1 cellular context compared by ENCODE assay signal in genomic region chr17:28727727-28728363, GRCh38.
TF ChIP-seq lines count a peak whose summit lies in the region.

No MANE protein-coding gene starts in this region.

TF ChIP-seq in H1, 55 proteins besides CTCF, POLR2A, EP300 and RAD21:
- peak; percentile 50 for TF ChIP-seq NANOG (IDR thresholded peaks at IDR 0.05; ENCODE audit: insufficient read depth, low read depth, low read length, poor library complexity, severe bottlenecking)
- TF ChIP-seq SRF (IDR thresholded peaks at IDR 0.05; ENCODE audit: low read depth, low read length), result no peak
- peak; percentile 46 to 68; a peak in 3 of 4 replicates for TF ChIP-seq HDAC2 (IDR thresholded peaks at IDR 0.05; ENCODE audit: borderline replicate concordance in 1 of 2, low read depth in 2 of 2, low read length in 2 of 2)
- TF ChIP-seq JUN (IDR thresholded peaks at IDR 0.05; ENCODE audit: low read depth, low read length), result no peak
- peak in 1 of 2 experiments; percentile 57; a peak in 1 of 4 replicates for TF ChIP-seq SIN3A (conservative IDR thresholded peaks at IDR 0.05 in 1 of 2, IDR thresholded peaks at IDR 0.05 in 1 of 2; ENCODE audit: low read depth in 1 of 2, low read length in 2 of 2)
- 0 out of 2 replicates have a peak, but pooled peaks have one; percentile 10 for TF ChIP-seq CREB1 (IDR thresholded peaks at IDR 0.05)
- TF ChIP-seq BRCA1 (IDR thresholded peaks at IDR 0.05; ENCODE audit: low read depth, low read length), result no peak
- TF ChIP-seq YY1 (IDR thresholded peaks at IDR 0.05; ENCODE audit: low read depth, low read length), result peak; percentile 56; the same call in 1 of the 2 replicates
- no peak for TF ChIP-seq SP1 (IDR thresholded peaks at IDR 0.05; ENCODE audit: low read depth, low read length)
- no peak for TF ChIP-seq FOSL1 (IDR thresholded peaks at IDR 0.05; ENCODE audit: insufficient read depth, low read depth, low read length)
- no peak for TF ChIP-seq E2F6 (IDR thresholded peaks at IDR 0.05)
- TF ChIP-seq SP4 (IDR thresholded peaks at IDR 0.05; ENCODE audit: low read length), result no peak
- no peak for TF ChIP-seq EZH2 (IDR thresholded peaks at IDR 0.05; ENCODE audit: low read depth, low read length, severe bottlenecking)
- no peak for TF ChIP-seq TBP (IDR thresholded peaks at IDR 0.05; ENCODE audit: low read depth, low read length)
- no peak for TF ChIP-seq KDM1A (IDR thresholded peaks at IDR 0.05; ENCODE audit: borderline replicate concordance, low read length)
- no peak for TF ChIP-seq NRF1 (IDR thresholded peaks at IDR 0.05; ENCODE audit: low read depth, low read length)
- TF ChIP-seq ZNF274 (IDR thresholded peaks at IDR 0.05; ENCODE audit: borderline replicate concordance, extremely low read depth, low read length), result no peak
- TF ChIP-seq CBX5 (IDR thresholded peaks at IDR 0.05; ENCODE audit: low read depth, low read length), result no peak
- peak; percentile 70 for TF ChIP-seq RBBP5 (IDR thresholded peaks at IDR 0.05; ENCODE audit: borderline replicate concordance, low read depth, low read length)
- peak; percentile 55 for TF ChIP-seq MAX (IDR thresholded peaks at IDR 0.05)
- no peak for TF ChIP-seq MAFK (IDR thresholded peaks at IDR 0.05; ENCODE audit: low read depth, low read length)
- no peak for TF ChIP-seq ATF3 (IDR thresholded peaks at IDR 0.05; ENCODE audit: insufficient read depth, low read depth, low read length)
- TF ChIP-seq POLR2AphosphoS5 (IDR thresholded peaks at IDR 0.05; ENCODE audit: low read depth, low read length), result peak; percentile 72; the same call in 1 of the 2 replicates
- TF ChIP-seq RXRA (IDR thresholded peaks at IDR 0.05; ENCODE audit: insufficient read depth, low read depth, low read length), result no peak
- TF ChIP-seq TCF12 (IDR thresholded peaks at IDR 0.05; ENCODE audit: low read depth, low read length), result no peak
- TF ChIP-seq TAF1 (IDR thresholded peaks at IDR 0.05; ENCODE audit: low read depth, low read length), result peak; percentile 43; the same call in 1 of the 2 replicates
- TF ChIP-seq CHD1 (IDR thresholded peaks at IDR 0.05; ENCODE audit: low read depth, low read length), result no peak
- TF ChIP-seq ASH2L (IDR thresholded peaks at IDR 0.05; ENCODE audit: low read length), result peak; percentile 53
- no peak for TF ChIP-seq SP2 (IDR thresholded peaks at IDR 0.05; ENCODE audit: low read length)
- TF ChIP-seq RNF2 (IDR thresholded peaks at IDR 0.05; ENCODE audit: borderline replicate concordance, low read depth, low read length, missing control alignments, poor library complexity, severe bottlenecking), result no peak
- TF ChIP-seq BCL11A (IDR thresholded peaks at IDR 0.05; ENCODE audit: low read depth in 2 of 2, low read length in 2 of 2), result no peak
- no peak for TF ChIP-seq TAF7 (optimal IDR thresholded peaks at IDR 0.05; ENCODE audit: borderline replicate concordance, low read depth, low read length)
- no peak for TF ChIP-seq SAP30 (IDR thresholded peaks at IDR 0.05; ENCODE audit: insufficient read depth, insufficient replicate concordance, low read length)
- TF ChIP-seq JUND (IDR thresholded peaks at IDR 0.05; ENCODE audit: low read length), result no peak
- TF ChIP-seq BACH1 (IDR thresholded peaks at IDR 0.05; ENCODE audit: low read length), result peak; percentile 61; the same call in 1 of the 2 replicates
- TF ChIP-seq RFX5 (IDR thresholded peaks at IDR 0.05; ENCODE audit: borderline replicate concordance, low read depth, low read length), result no peak
- no peak for TF ChIP-seq CTBP2 (IDR thresholded peaks at IDR 0.05; ENCODE audit: borderline replicate concordance, insufficient read depth, insufficient read length, low read length)
- no peak for TF ChIP-seq GTF2F1 (IDR thresholded peaks at IDR 0.05; ENCODE audit: borderline replicate concordance, low read depth, low read length)
- no peak for TF ChIP-seq KDM4A (IDR thresholded peaks at IDR 0.05; ENCODE audit: low read depth, low read length, severe bottlenecking)
- no peak for TF ChIP-seq HDAC6 (IDR thresholded peaks at IDR 0.05; ENCODE audit: low read depth, low read length)
- no peak for TF ChIP-seq EGR1 (IDR thresholded peaks at IDR 0.05; ENCODE audit: borderline replicate concordance, low read depth, low read length)
- no peak for TF ChIP-seq KDM5A (IDR thresholded peaks at IDR 0.05; ENCODE audit: low read length)
- TF ChIP-seq SUZ12 (IDR thresholded peaks at IDR 0.05; ENCODE audit: low read length), result peak; percentile 48; the same call in 1 of the 2 replicates
- no peak for TF ChIP-seq CHD7 (IDR thresholded peaks at IDR 0.05; ENCODE audit: insufficient replicate concordance, low read length)
- TF ChIP-seq TEAD4 (IDR thresholded peaks at IDR 0.05; ENCODE audit: low read depth, low read length), result no peak
- no peak; the same call in 1 of the 2 replicates for TF ChIP-seq PHF8 (conservative IDR thresholded peaks at IDR 0.05; ENCODE audit: low read depth, low read length)
- no peak for TF ChIP-seq ATF2 (IDR thresholded peaks at IDR 0.05; ENCODE audit: low read length)
